Comparison of ENCODE assay signal across 24 cellular contexts in the genomic region with DNA sequence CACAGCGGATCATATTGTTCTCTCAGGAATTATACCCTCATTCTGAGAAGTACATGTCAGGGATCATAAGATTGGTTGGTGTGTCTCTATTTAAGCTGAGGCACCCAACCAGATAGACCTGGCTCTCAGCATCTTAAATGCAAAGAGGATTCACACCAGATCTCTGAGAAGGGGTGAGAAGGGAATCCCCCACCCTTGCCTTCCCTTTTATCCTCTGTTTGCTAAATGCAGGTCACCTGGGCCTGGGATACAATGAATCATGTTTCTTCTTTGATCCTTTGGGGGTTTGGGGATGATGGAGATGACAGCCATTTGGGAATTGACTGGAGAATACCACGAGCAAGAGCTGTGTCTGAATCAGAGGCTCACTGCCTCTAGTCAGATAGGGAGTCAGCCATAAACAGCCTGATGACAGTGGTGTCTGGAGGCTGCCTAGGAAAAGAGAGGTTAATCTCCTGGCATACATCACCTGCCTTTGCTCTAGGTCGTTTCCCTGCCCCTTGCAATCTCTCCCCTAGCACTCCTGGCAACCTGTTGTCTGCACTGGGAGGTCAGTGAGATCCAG. TPM values are rescaled to one million over a fixed set of nuclear protein-coding genes. Genes with fewer than 3 reads are reported as not detected.
"Had no signal": no experiment of that assay in that cellular context is flagged by ENCODE, and none has a peak within 500 bp of the region (broad histone marks: within the 10 kb centered on the region; RNA-seq: fewer than 3 reads in every experiment).

No MANE protein-coding gene starts in this region.

- H3K27me3 ChIP-seq: colonic mucosa, sigmoid colon, tibial nerve had no signal

- H3K4me1 ChIP-seq: colonic mucosa, lower lobe of right lung, sigmoid colon, tibial nerve had no signal

- H3K27me3 Mint-ChIP-seq: central memory CD8-positive, alpha-beta T cell had no signal

- H3K36me3 Mint-ChIP-seq: brain had no signal

- H3K4me3 Mint-ChIP-seq: brain; central memory CD8-positive, alpha-beta T cell; nephron progenitor cell had no signal

- H3K4me3 ChIP-seq: colonic mucosa, lower lobe of right lung, sigmoid colon, tibial nerve had no signal

- DNase-seq: activated CD8-positive, alpha-beta memory T cell treated with anti-CD3 and anti-CD28 coated beads for 24 hours; activated CD8-positive, alpha-beta memory T cell treated with anti-CD3 and anti-CD28 coated beads, Interleukin-2, amount 50 U/mL, for 48 hours; activated naive CD4-positive, alpha-beta T cell treated with Interleukin-2 at 50 U/mL for 16 hours; colonic mucosa; foreskin melanocyte; glutamatergic neuron; hippocampal formation; islet precursor cell; left colon; lower lobe of right lung; nephron progenitor cell; nucleus accumbens; posterior cingulate gyrus; sigmoid colon; stimulated activated CD4-positive, alpha-beta T cell treated with anti-CD3 and anti-CD28 coated beads, Interleukin-4, amount 100 ng/mL, for 24 hours; stimulated activated naive CD4-positive, alpha-beta T cell; T-helper 1 cell had no signal

- H3K27ac ChIP-seq: colonic mucosa, lower lobe of right lung, sigmoid colon, tibial nerve had no signal

- H3K36me3 ChIP-seq: colonic mucosa, tibial nerve had no signal

- ATAC-seq: activated CD4-positive, CD25-positive, alpha-beta regulatory T cell treated with anti-CD3 and anti-CD28 coated beads, Interleukin-2, amount 50 U/mL, for 24 hours; left colon; lower lobe of right lung had no signal

- H3K4me1 Mint-ChIP-seq: central memory CD8-positive, alpha-beta T cell had no signal

- H3K27ac Mint-ChIP-seq: brain, nephron progenitor cell had no signal

- H3K9me3 ChIP-seq: colonic mucosa, lower lobe of right lung, sigmoid colon, tibial nerve had no signal

- H3K9me3 Mint-ChIP-seq: central memory CD8-positive, alpha-beta T cell; nephron progenitor cell had no signal

RNA-seq across cellular contexts. Expression of gene PDE1B, which starts 11.2 kb away (rescaled TPM):
- total RNA-seq: fibroblast of lung had no signal
- polyA plus RNA-seq: fibroblast of lung had no signal

RNA-seq across cellular contexts. Expression of gene NCKAP1L, which starts 40.7 kb away (rescaled TPM):
- total RNA-seq: epithelial cell of proximal tubule, renal cortical epithelial cell had no signal

RNA-seq across cellular contexts. Expression of gene PPP1R1A, which starts 50.2 kb away (rescaled TPM):
- total RNA-seq: fibroblast of lung, lower lobe of right lung had no signal
- polyA plus RNA-seq: fibroblast of lung had no signal
